In genomic region chr13:97459215-97459772, GRCh38 we compare ENCODE assay signal across 14 cellular contexts. TPM values are rescaled to one million over a fixed set of nuclear protein-coding genes. Genes with fewer than 3 reads are reported as not detected.
A peak's percentile ranks its signal among the peaks of the same experiment; 100 is the strongest.
DNase-seq lines count a peak whose midpoint lies in the region; ATAC-seq and TF ChIP-seq lines count a peak whose summit lies in the region.
"Had no signal": no experiment of that assay in that cellular context is flagged by ENCODE, and none has a peak within 500 bp of the region (broad histone marks: within the 10 kb centered on the region; RNA-seq: fewer than 3 reads in every experiment).

No MANE protein-coding gene starts in this region.

- DNase-seq in activated T-cell treated with anti-CD3 and anti-CD28 coated beads, Interleukin-2, amount 50 U/mL, for 24 hours = no peak
- no peak for DNase-seq in activated T-cell treated with anti-CD3 and anti-CD28 coated beads, Interleukin-2, amount 50 U/mL, for 48 hours
- DNase-seq in osteoblast (ENCODE audit: insufficient read length, low spot score, missing footprints) (no peak), HuH-7 (ENCODE audit: low spot score) (no peak), NCI-H2171 (lab: John Stamatoyannopoulos, UW) (no peak)
- DNase-seq in activated CD4-positive, CD25-positive, alpha-beta regulatory T cell treated with anti-CD3 and anti-CD28 coated beads, Interleukin-2, amount 50 U/mL, for 72 hours = no peak
- DNase-seq: activated effector memory CD4-positive, alpha-beta T cell treated with Interleukin-2 at 50 U/mL for 16 hours; dermis blood vessel endothelial cell; KG1; NCI-H526; stimulated activated naive CD4-positive, alpha-beta T cell had no signal

- peaks cover 4% of the 10 kb centered on the region for H3K36me3 ChIP-seq in osteoblast (ENCODE audit: insufficient read depth, low read length)

- H3K4me2 ChIP-seq in osteoblast (ENCODE audit: insufficient read depth, low read length) = peak overlapping the region; percentile 66

- peaks cover 39% of the 10 kb centered on the region for H3K4me1 Mint-ChIP-seq in activated T-cell treated with anti-CD3 and anti-CD28 coated beads, Interleukin-2, amount 50 U/mL, for 24 hours (ENCODE audit: low read depth)
- peaks cover 23 to 39% (median 36%) of the 10 kb centered on the region in 3 donors for H3K4me1 Mint-ChIP-seq in IgD-negative memory B cell

- peaks cover 16% of the 10 kb centered on the region for H3K79me2 ChIP-seq in osteoblast (ENCODE audit: insufficient read depth, low read length)

- no peak overlapping the region for H3K4me3 Mint-ChIP-seq in activated T-cell treated with anti-CD3 and anti-CD28 coated beads, Interleukin-2, amount 50 U/mL, for 24 hours
- peak overlapping the region in 3 of 4 donors; percentile 3 to 56 (median 12) for H3K4me3 Mint-ChIP-seq in IgD-negative memory B cell

- H3K27me3 Mint-ChIP-seq in activated T-cell treated with anti-CD3 and anti-CD28 coated beads, Interleukin-2, amount 50 U/mL, for 24 hours = no peaks in the 10 kb centered on the region
- no peaks in the 10 kb centered on the region for H3K27me3 Mint-ChIP-seq in IgD-negative memory B cell

- no peak overlapping the region for H2AFZ ChIP-seq in osteoblast (ENCODE audit: low read length)

- no peaks in the 10 kb centered on the region for H3K27me3 ChIP-seq in osteoblast (ENCODE audit: insufficient read depth, low read length)

- H3K4me3 ChIP-seq in osteoblast (ENCODE audit: insufficient read depth, low read length) = no peak overlapping the region
- H3K4me3 ChIP-seq: skin epidermis had no signal

- peaks cover 12% of the 10 kb centered on the region for H3K9me3 Mint-ChIP-seq in activated T-cell treated with anti-CD3 and anti-CD28 coated beads, Interleukin-2, amount 50 U/mL, for 24 hours
- H3K9me3 Mint-ChIP-seq in IgD-negative memory B cell = peaks cover 1 to 4% (median 4%) of the 10 kb centered on the region in 3 donors

- peaks cover 13% of the 10 kb centered on the region for H3K4me1 ChIP-seq in osteoblast (ENCODE audit: insufficient read depth, low read length)

- peaks cover 19% of the 10 kb centered on the region for H3K36me3 Mint-ChIP-seq in activated T-cell treated with anti-CD3 and anti-CD28 coated beads, Interleukin-2, amount 50 U/mL, for 24 hours (ENCODE audit: low read depth)
- peaks cover 3% of the 10 kb centered on the region for H3K36me3 Mint-ChIP-seq in IgD-negative memory B cell

- no peaks in the 10 kb centered on the region for H3K9me3 ChIP-seq in osteoblast (ENCODE audit: low read depth, low read length)

- peaks cover 4% of the 10 kb centered on the region for H4K20me1 ChIP-seq in osteoblast (ENCODE audit: insufficient read depth, low read length)

- TF ChIP-seq CTCF in osteoblast (IDR thresholded peaks at IDR 0.05; ENCODE audit: extremely low read depth, low read depth, low read length) = no peak

- peak overlapping the region; percentile 73 for H3K27ac Mint-ChIP-seq in activated T-cell treated with anti-CD3 and anti-CD28 coated beads, Interleukin-2, amount 50 U/mL, for 24 hours
- H3K27ac Mint-ChIP-seq in IgD-negative memory B cell = peak overlapping the region in 1 of 3 donors; percentile 11

- H3K27ac ChIP-seq in osteoblast (ENCODE audit: low read depth, low read length) = no peak overlapping the region

- ATAC-seq in GM21526 (IDR thresholded peaks at IDR 0.05; ENCODE audit: low FRiP score, unreplicated experiment) = peak; percentile 31

RNA-seq across cellular contexts. Expression of gene RAP2A, which starts 25.3 kb away (rescaled TPM):
- 1.7 TPM for polyA plus RNA-seq in IgD-negative memory B cell
- 46.6 and 49.9 TPM in 2 replicates for total RNA-seq in osteoblast
